8 cellular contexts compared by ENCODE assay signal in the genomic region with DNA sequence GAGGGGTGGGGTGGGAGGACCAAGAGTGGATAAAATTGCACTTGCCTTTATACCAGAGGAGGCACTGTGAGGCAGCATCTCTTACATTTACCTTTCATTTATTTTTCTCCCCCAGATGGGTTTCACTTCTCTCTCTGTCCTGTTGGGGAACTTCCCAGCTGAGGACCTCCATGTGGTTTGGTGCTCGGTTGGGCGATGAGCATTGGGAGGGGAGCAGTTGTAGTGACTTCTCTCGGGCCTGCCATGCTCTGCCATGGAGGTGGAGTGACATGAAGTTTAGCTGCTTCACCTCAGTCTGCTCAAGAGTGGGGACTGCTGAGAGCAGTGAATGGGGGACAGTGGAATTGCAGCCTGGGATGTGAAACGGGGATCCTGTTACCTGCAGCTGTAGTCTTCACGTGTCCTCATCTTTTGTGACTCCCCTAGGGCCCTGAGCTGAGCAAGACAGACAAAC. TPM values are rescaled to one million over a fixed set of nuclear protein-coding genes. Genes with fewer than 3 reads are reported as not detected.
A peak's percentile ranks its signal among the peaks of the same experiment; 100 is the strongest.
DNase-seq lines count a peak whose midpoint lies in the region; ATAC-seq and TF ChIP-seq lines count a peak whose summit lies in the region.
"Had no signal": no experiment of that assay in that cellular context is flagged by ENCODE, and none has a peak within 500 bp of the region (broad histone marks: within the 10 kb centered on the region; RNA-seq: fewer than 3 reads in every experiment).

No MANE protein-coding gene starts in this region.

- H3K4me3 Mint-ChIP-seq in activated T-cell treated with anti-CD3 and anti-CD28 coated beads, Interleukin-2, amount 50 U/mL, for 4 hours = no peak overlapping the region

- H3K9me3 ChIP-seq in MM.1S (replicated peaks; ENCODE audit: insufficient read depth, low read length) = no peaks in the 10 kb centered on the region
- H3K9me3 ChIP-seq in parathyroid adenoma (ENCODE audit: control insufficient read depth, low read length) = no peaks in the 10 kb centered on the region
- no peaks in the 10 kb centered on the region for H3K9me3 ChIP-seq in osteoblast (ENCODE audit: low read depth, low read length)

- H3K4me2 ChIP-seq in MM.1S (ENCODE audit: low read depth, low read length) (peak overlapping the region; percentile 17; the same call in 1 of the 2 replicates), parathyroid adenoma (ENCODE audit: low read length) (no peak overlapping the region), osteoblast (ENCODE audit: insufficient read depth, low read length) (no peak overlapping the region)

- H3K36me3 ChIP-seq in MM.1S (replicated peaks; ENCODE audit: insufficient read depth, low read length) (no peaks in the 10 kb centered on the region), parathyroid adenoma (ENCODE audit: control insufficient read depth, insufficient read depth, low read length) (no peaks in the 10 kb centered on the region), osteoblast (ENCODE audit: insufficient read depth, low read length) (no peaks in the 10 kb centered on the region)

- ATAC-seq in GM18519 (IDR thresholded peaks at IDR 0.05; ENCODE audit: low FRiP score, unreplicated experiment) (peak; percentile 45), GM21576 (IDR thresholded peaks at IDR 0.05; ENCODE audit: unreplicated experiment) (peak; percentile 76)
- no peak for ATAC-seq in activated T-cell treated with anti-CD3 and anti-CD28 coated beads, Interleukin-2, amount 50 U/mL, for 4 hours

- peaks cover 11% of the 10 kb centered on the region for H3K4me1 Mint-ChIP-seq in activated T-cell treated with anti-CD3 and anti-CD28 coated beads, Interleukin-2, amount 50 U/mL, for 4 hours (ENCODE audit: low read depth)

- H3K4me3 ChIP-seq in MM.1S (ENCODE audit: low read length) = no peak overlapping the region
- no peak overlapping the region for H3K4me3 ChIP-seq in parathyroid adenoma (ENCODE audit: low read depth, low read length)
- H3K4me3 ChIP-seq in osteoblast (ENCODE audit: insufficient read depth, low read length) = no peak overlapping the region

- H3K27me3 ChIP-seq in MM.1S (replicated peaks; ENCODE audit: insufficient read depth, low read length) (no peaks in the 10 kb centered on the region), parathyroid adenoma (ENCODE audit: control insufficient read depth, insufficient read depth, low read length) (no peaks in the 10 kb centered on the region), osteoblast (ENCODE audit: insufficient read depth, low read length) (peaks cover 25% of the 10 kb centered on the region)

- TF ChIP-seq CTCF in MM.1S (IDR thresholded peaks at IDR 0.05; ENCODE audit: low read length) (peak; percentile 38), parathyroid adenoma (IDR thresholded peaks at IDR 0.05) (no peak), osteoblast (IDR thresholded peaks at IDR 0.05; ENCODE audit: extremely low read depth, low read depth, low read length) (no peak)

- H3K79me2 ChIP-seq in MM.1S (ENCODE audit: low read length) = no peaks in the 10 kb centered on the region
- H3K79me2 ChIP-seq in parathyroid adenoma = no peaks in the 10 kb centered on the region
- H3K79me2 ChIP-seq in osteoblast (ENCODE audit: insufficient read depth, low read length) = no peaks in the 10 kb centered on the region

- H3K27ac ChIP-seq in MM.1S (ENCODE audit: low read length) (no peak overlapping the region), parathyroid adenoma (peak overlapping the region; percentile 24), osteoblast (ENCODE audit: low read depth, low read length) (no peak overlapping the region)

- H3K9ac ChIP-seq in MM.1S (ENCODE audit: low read length) = no peak overlapping the region
- no peak overlapping the region for H3K9ac ChIP-seq in parathyroid adenoma

- no peaks in the 10 kb centered on the region for H3F3A ChIP-seq in MM.1S (ENCODE audit: insufficient read depth, low read length)

- DNase-seq in MM.1S = peak; percentile 34
- no peak for DNase-seq in activated T-cell treated with anti-CD3 and anti-CD28 coated beads, Interleukin-2, amount 50 U/mL, for 4 hours
- DNase-seq in activated CD4-positive, alpha-beta T cell treated with anti-CD3 and anti-CD28 coated beads, Interleukin-2, amount 50 U/mL, for 1 hour = no peak
- no peak for DNase-seq in osteoblast (ENCODE audit: insufficient read length, low spot score, missing footprints)
- DNase-seq: NCI-H1092 treated with DMSO at 0.1 percent for 48 hours had no signal

- H3K4me1 ChIP-seq in MM.1S (ENCODE audit: low read length) = peaks cover 8% of the 10 kb centered on the region
- H3K4me1 ChIP-seq in parathyroid adenoma = no peaks in the 10 kb centered on the region
- H3K4me1 ChIP-seq in osteoblast (ENCODE audit: insufficient read depth, low read length) = peaks cover 17% of the 10 kb centered on the region

- no peaks in the 10 kb centered on the region for H3K36me3 Mint-ChIP-seq in activated T-cell treated with anti-CD3 and anti-CD28 coated beads, Interleukin-2, amount 50 U/mL, for 4 hours (ENCODE audit: insufficient read depth)

- H3K9me2 ChIP-seq in MM.1S (replicated peaks; ENCODE audit: insufficient read depth, low read length) = no peaks in the 10 kb centered on the region

- no peaks in the 10 kb centered on the region for H3K27me3 Mint-ChIP-seq in activated T-cell treated with anti-CD3 and anti-CD28 coated beads, Interleukin-2, amount 50 U/mL, for 4 hours (ENCODE audit: low read depth)

- no peaks in the 10 kb centered on the region for H4K20me1 ChIP-seq in MM.1S (ENCODE audit: insufficient read depth, low read length)
- H4K20me1 ChIP-seq in osteoblast (ENCODE audit: insufficient read depth, low read length) = peaks cover 22% of the 10 kb centered on the region

- H2AFZ ChIP-seq in MM.1S (ENCODE audit: low read length) (peak overlapping the region; percentile 42), parathyroid adenoma (no peak overlapping the region), osteoblast (ENCODE audit: low read length) (no peak overlapping the region)

- no peaks in the 10 kb centered on the region for H3K9me3 Mint-ChIP-seq in activated T-cell treated with anti-CD3 and anti-CD28 coated beads, Interleukin-2, amount 50 U/mL, for 4 hours

RNA-seq across cellular contexts. Expression of a gene that starts 23.1 kb away (rescaled TPM):
- not detected for total RNA-seq in activated T-cell treated with anti-CD3 and anti-CD28 coated beads, Interleukin-2, amount 50 U/mL, for 4 hours
- total RNA-seq in osteoblast = not detected in 2 replicates

RNA-seq across cellular contexts. Expression of a gene that starts 38.7 kb away (rescaled TPM):
- 10 to 100 TPM; 23.0 to 29.1 (median 28.0) TPM for total RNA-seq in activated T-cell treated with anti-CD3 and anti-CD28 coated beads, Interleukin-2, amount 50 U/mL, for 4 hours
- 1.8 and 2.7 TPM in 2 replicates for total RNA-seq in osteoblast

Comparison
In these comparisons a context has a peak if more than half of its experiments do, and no peak if none do; other contexts are left out.
1. ATAC-seq: peak in GM18519 (single experiment) and GM21576 (single experiment); none in activated T-cell treated with anti-CD3 and anti-CD28 coated beads, Interleukin-2, amount 50 U/mL, for 4 hours (0 of 2).